ENCODE assay signal across 8 cellular contexts in the genomic region with DNA sequence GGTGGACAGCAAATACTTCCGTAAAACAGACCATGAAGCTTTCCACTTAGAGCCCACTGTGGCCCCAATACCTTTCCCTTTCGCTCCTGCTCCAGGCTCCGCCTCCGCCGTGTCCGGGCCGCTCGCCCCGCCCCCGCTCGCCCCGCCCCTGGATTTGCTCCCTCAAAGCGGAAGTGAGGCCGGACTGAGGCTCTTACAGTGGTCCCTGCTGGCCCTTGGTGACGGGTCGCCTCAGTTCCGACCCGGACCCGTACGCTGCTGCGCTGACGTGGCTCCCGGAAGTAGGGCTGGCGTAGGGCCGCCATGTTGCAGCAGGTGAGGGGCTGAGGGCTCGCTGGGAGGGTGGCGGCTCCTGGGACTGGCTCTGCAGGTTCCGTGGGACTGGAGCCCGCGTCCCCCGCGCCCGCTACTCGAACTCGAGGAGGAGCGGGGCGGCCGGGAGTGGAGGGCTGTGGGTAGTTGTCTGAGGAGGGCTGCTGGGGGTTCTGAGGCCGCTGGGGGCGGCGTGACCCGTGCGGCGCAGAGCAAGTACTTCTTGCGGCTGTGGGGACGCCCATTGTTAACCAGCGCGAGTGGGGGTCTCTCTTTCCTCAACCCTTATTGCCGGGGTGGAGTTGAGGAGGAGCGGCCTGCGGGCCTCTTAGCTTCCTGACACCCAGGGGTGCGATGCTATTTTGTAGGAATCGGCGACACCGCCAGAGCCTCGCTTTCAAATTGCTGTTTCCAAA. TPM values are rescaled to one million over a fixed set of nuclear protein-coding genes. Genes with fewer than 3 reads are reported as not detected.
DNase-seq lines count a peak whose midpoint lies in the region; ATAC-seq lines count a peak whose summit lies in the region.
"Not testable (repeated sequence)": the region's sequence is repeated elsewhere in the genome, so short reads cannot be mapped to it uniquely, and the experiment has no call there.

A gene (plus strand): TSS at position 193 of the 728 bp plus-strand sequence. CDS start 111 bp downstream, at position 304.

- H3K9me3 ChIP-seq in effector memory CD4-positive, alpha-beta T cell (ENCODE audit: control insufficient read depth, low read length) = not testable (repeated sequence)

- not testable (repeated sequence) for H3K36me3 ChIP-seq in effector memory CD4-positive, alpha-beta T cell (ENCODE audit: control insufficient read depth, insufficient read depth, low read length)

- peak; percentile 98 for ATAC-seq in GM21360 (IDR thresholded peaks at IDR 0.05; ENCODE audit: unreplicated experiment)

- H3K4me1 ChIP-seq in effector memory CD4-positive, alpha-beta T cell (ENCODE audit: control insufficient read depth, insufficient read depth, low read length, poor library complexity, severe bottlenecking) = not testable (repeated sequence)

- peak within 1 kb of the TSS; percentile 74 for H3K27ac ChIP-seq in effector memory CD4-positive, alpha-beta T cell (ENCODE audit: insufficient read depth, low read length, poor library complexity, severe bottlenecking)

- DNase-seq in COLO829 (ENCODE audit: low spot score) (peak; percentile 39), HT-29 (ENCODE audit: low spot score) (peak; percentile 83), medulla oblongata (ENCODE audit: extremely low spot score) (peak; percentile 96)
- peak; percentile 76 for DNase-seq in NK-92 treated with Interleukin-12 subunit alpha and Interleukin-12 subunit beta, amount 100 ng/mL, for 24 hours (lab: John Stamatoyannopoulos, UW)
- peak; percentile 99 for DNase-seq in activated CD8-positive, alpha-beta memory T cell treated with anti-CD3 and anti-CD28 coated beads for 24 hours
- peak; percentile 86 to 93 (median 92) for DNase-seq in effector memory CD4-positive, alpha-beta T cell
- DNase-seq in stimulated activated CD4-positive, alpha-beta T cell treated with anti-CD3 and anti-CD28 coated beads, TNF-alpha, amount 100 ng/mL, for 48 hours (ENCODE audit: low read depth in 3 of 3) = peak; percentile 96 to 97 (median 97)

- not testable (repeated sequence) for H3K27me3 ChIP-seq in effector memory CD4-positive, alpha-beta T cell (replicated peaks; ENCODE audit: control insufficient read depth, insufficient read depth, low read length, poor library complexity, severe bottlenecking)

- H3K4me3 ChIP-seq in effector memory CD4-positive, alpha-beta T cell (ENCODE audit: insufficient read depth, low read depth, low read length, poor library complexity, severe bottlenecking) = peak within 1 kb of the TSS; percentile 47

RNA-seq across cellular contexts. Expression of the gene that starts here (rescaled TPM):
- total RNA-seq in HT-29 (2014; rRNA removed; shearing (Covaris generic)) = 15.9 and 30.9 TPM in 2 replicates

Comparison
In these comparisons a context has a peak if more than half of its experiments do, and no peak if none do; other contexts are left out.
1. Peak in every context shown above with its lines: DNase-seq, ATAC-seq, H3K4me3 ChIP-seq and H3K27ac ChIP-seq.
2. DNase-seq: peak in every context shown above with its lines; median percentile 99 in activated CD8-positive, alpha-beta memory T cell treated with anti-CD3 and anti-CD28 coated beads for 24 hours; 97 in stimulated activated CD4-positive, alpha-beta T cell treated with anti-CD3 and anti-CD28 coated beads, TNF-alpha, amount 100 ng/mL, for 48 hours; 96 in medulla oblongata; 92 in effector memory CD4-positive, alpha-beta T cell; 83 in HT-29; 76 in NK-92 treated with Interleukin-12 subunit alpha and Interleukin-12 subunit beta, amount 100 ng/mL, for 24 hours; 39 in COLO829.